In genomic region chr15:75927601-75928000, GRCh38 we compare ENCODE assay signal across 21 cellular contexts. TPM values are rescaled to one million over a fixed set of nuclear protein-coding genes. Genes with fewer than 3 reads are reported as not detected.
A peak's percentile ranks its signal among the peaks of the same experiment; 100 is the strongest.
DNase-seq lines count a peak whose midpoint lies in the region; FAIRE-seq and TF ChIP-seq lines count a peak whose summit lies in the region.
"Had no signal": no experiment of that assay in that cellular context is flagged by ENCODE, and none has a peak within 500 bp of the region (broad histone marks: within the 10 kb centered on the region; RNA-seq: fewer than 3 reads in every experiment).

No MANE protein-coding gene starts in this region.

- DNase-seq in GM12891 (ENCODE audit: insufficient read length, low spot score) (no peak), Karpas-422 (no peak), astrocyte of the hippocampus (ENCODE audit: low read depth, low spot score) (peak; percentile 67), NCI-H2029 (lab: John Stamatoyannopoulos, UW) (no peak), midbrain (lab: John Stamatoyannopoulos, UW) (no peak), erythroblast (lab: John Stamatoyannopoulos, UW) (no peak), GM12892 (ENCODE audit: insufficient read length) (no peak)
- DNase-seq: BE2C; Caco-2; CD4-positive, CD25-positive, alpha-beta regulatory T cell; DMS 273 treated with DMSO at 0.1 percent for 48 hours; DMS79 treated with DMSO at 0.1 percent for 48 hours; NCI-H1417; NCI-H1694 treated with DMSO at 0.1 percent for 48 hours; NCI-H446; NCI-H526 had no signal

- no peak for TF ChIP-seq POLR2A in GM12891 (IDR thresholded peaks at IDR 0.05; ENCODE audit: low read depth, low read length)
- no peak for TF ChIP-seq POLR2A in erythroblast (IDR thresholded peaks at IDR 0.05; ENCODE audit: low read length)
- no peak for TF ChIP-seq POLR2A in GM12892 (IDR thresholded peaks at IDR 0.05; ENCODE audit: low read depth, low read length)

- FAIRE-seq in GM12891 (lab: Jason Lieb, UNC), result peak; percentile 69
- no peak for FAIRE-seq in GM12892 (lab: Jason Lieb, UNC)
- FAIRE-seq: A549, HTR-8/SVneo had no signal

- peaks cover 68% of the 10 kb centered on the region for H3K36me3 ChIP-seq in BLaER1
- H3K36me3 ChIP-seq in Karpas-422 (ENCODE audit: insufficient read depth, low read length), result peaks cover 14% of the 10 kb centered on the region; the same call in 1 of the 2 replicates

- peaks cover 46% of the 10 kb centered on the region for H3K79me2 ChIP-seq in Karpas-422 (ENCODE audit: low read length)

- H3K4me2 ChIP-seq in BLaER1, result 0 out of 2 replicates have a peak overlapping the region, but pooled peaks have one; percentile 4
- peak overlapping the region; percentile 48 for H3K4me2 ChIP-seq in Karpas-422 (ENCODE audit: low read depth, low read length, poor library complexity, severe bottlenecking)
- H3K4me2 ChIP-seq: A549, KMS-11 had no signal

- H3K9me3 ChIP-seq in BLaER1, result no peaks in the 10 kb centered on the region
- H3K9me3 ChIP-seq in Karpas-422 (ENCODE audit: low read length), result no peaks in the 10 kb centered on the region
- H3K9me3 ChIP-seq: A549, BE2C, Caco-2, HAP-1 had no signal

- H3K4me1 ChIP-seq in BLaER1, result peaks cover 22% of the 10 kb centered on the region
- peaks cover 52% of the 10 kb centered on the region for H3K4me1 ChIP-seq in Karpas-422 (ENCODE audit: low read length)
- H3K4me1 ChIP-seq: BE2C, HAP-1 had no signal

- H4K20me1 ChIP-seq in BLaER1 (peaks cover 46% of the 10 kb centered on the region), Karpas-422 (ENCODE audit: insufficient read depth, low read depth, low read length) (peaks cover 14% of the 10 kb centered on the region; the same call in 1 of the 2 replicates)

- H3K27ac ChIP-seq in BLaER1 (no peak overlapping the region), Karpas-422 (ENCODE audit: low read length) (peak overlapping the region; percentile 54)
- H3K27ac ChIP-seq: A549, KMS-11 had no signal

- H3K9ac ChIP-seq in BLaER1, result no peak overlapping the region
- H3K9ac ChIP-seq in Karpas-422 (ENCODE audit: low read length), result no peak overlapping the region
- H3K9ac ChIP-seq: KMS-11 had no signal

- H3K4me3 ChIP-seq in BLaER1 (no peak overlapping the region), Karpas-422 (ENCODE audit: low read length) (no peak overlapping the region)
- H3K4me3 ChIP-seq: A549, HAP-1 had no signal

- H3K27me3 ChIP-seq in BLaER1, result no peaks in the 10 kb centered on the region
- no peaks in the 10 kb centered on the region for H3K27me3 ChIP-seq in Karpas-422 (ENCODE audit: low read length)
- H3K27me3 ChIP-seq: BE2C had no signal

- no peaks in the 10 kb centered on the region for H3K9me2 ChIP-seq in Karpas-422 (replicated peaks; ENCODE audit: insufficient read depth, low read length)

- no peak overlapping the region for H2AFZ ChIP-seq in Karpas-422 (ENCODE audit: low read length)

TF ChIP-seq in GM12891, 5 proteins besides CTCF, POLR2A, EP300 and RAD21:
- no peak for TF ChIP-seq TAF1 (IDR thresholded peaks at IDR 0.05; ENCODE audit: low read depth, low read length)
- TF ChIP-seq POLR2AphosphoS5 (IDR thresholded peaks at IDR 0.05; ENCODE audit: low read depth, low read length), result no peak
- no peak for TF ChIP-seq POU2F2 (IDR thresholded peaks at IDR 0.05; ENCODE audit: low read depth, low read length)
- TF ChIP-seq SPI1 (IDR thresholded peaks at IDR 0.05; ENCODE audit: low read depth, low read length), result no peak
- TF ChIP-seq PAX5 (IDR thresholded peaks at IDR 0.05; ENCODE audit: insufficient read depth, low read length, severe bottlenecking), result no peak

RNA-seq across cellular contexts. Expression of gene FBXO22, which starts 23.9 kb away (rescaled TPM):
- 45.2 TPM for polyA plus RNA-seq in GM12891 (2012; ENCODE audit: low read depth, missing spikeins)
- total RNA-seq in Karpas-422 (2014; rRNA removed; shearing (Covaris generic); ENCODE audit: low replicate concordance), result 30.1 and 39.7 TPM in 2 replicates
- 37.4 TPM for polyA plus RNA-seq in GM12892 (2012; ENCODE audit: missing spikeins)
